Comparison of ENCODE assay signal across 8 cellular contexts in the genomic region with DNA sequence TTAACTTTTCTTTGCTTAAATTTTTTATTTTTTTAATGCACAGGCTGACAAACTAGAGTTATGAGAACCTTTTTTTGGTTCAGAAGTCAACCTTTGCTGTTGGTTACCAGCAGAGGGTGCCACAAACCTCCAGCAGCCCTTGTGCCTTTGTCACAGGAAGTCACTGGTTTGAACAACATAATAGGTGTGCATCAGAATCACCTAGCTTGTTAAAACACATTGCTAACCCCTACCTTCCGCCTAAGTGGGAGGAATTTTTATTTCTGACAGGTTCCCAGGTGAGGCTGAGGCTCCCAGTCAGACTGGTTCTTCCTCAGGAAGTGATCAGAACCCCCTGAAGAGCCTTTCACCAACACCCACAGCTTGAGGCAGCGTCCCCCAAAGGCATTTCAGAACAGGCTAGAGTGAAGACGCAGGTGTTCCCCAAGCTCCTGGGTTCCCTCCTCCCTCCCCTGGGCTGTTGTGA. TPM values are rescaled to one million over a fixed set of nuclear protein-coding genes. Genes with fewer than 3 reads are reported as not detected.
DNase-seq lines count a peak whose midpoint lies in the region; ATAC-seq and TF ChIP-seq lines count a peak whose summit lies in the region.

No MANE protein-coding gene starts in this region.

- peaks cover 22% of the 10 kb centered on the region for H3K4me1 Mint-ChIP-seq in MCF 10A (ENCODE audit: insufficient read depth, unreplicated experiment)
- peaks cover 16 to 18% of the 10 kb centered on the region in 2 donors for H3K4me1 Mint-ChIP-seq in immature natural killer cell

- no peak for ATAC-seq in HG03196 (IDR thresholded peaks at IDR 0.05; ENCODE audit: unreplicated experiment)

- no peaks in the 10 kb centered on the region for H3K9me3 Mint-ChIP-seq in MCF 10A (ENCODE audit: unreplicated experiment)
- H3K9me3 Mint-ChIP-seq in immature natural killer cell, result no peaks in the 10 kb centered on the region

- H3K27me3 Mint-ChIP-seq in MCF 10A (ENCODE audit: insufficient read depth, unreplicated experiment) (no peaks in the 10 kb centered on the region), immature natural killer cell (ENCODE audit: low read depth in 3 of 3) (peaks cover 0 to 4% (median 2%) of the 10 kb centered on the region in 3 donors)

- BruUV-seq in MCF 10A (replicated peaks; lab: Mats Ljungman, UMichigan), result no TSS peak

- H3K4me3 Mint-ChIP-seq in MCF 10A (ENCODE audit: unreplicated experiment), result no peak overlapping the region
- peak overlapping the region in 2 of 5 donors; percentile 13 to 50 for H3K4me3 Mint-ChIP-seq in immature natural killer cell

- intact Hi-C loops in MCF 10A (cut with micrococcal nuclease), result loop anchor here (1.0 to 5.0 kb wide), 4 partner anchors 23 to 76 kb away; partner anchors contain the start of gene SAMD8

- POLR2A ChIA-PET in MCF 10A (lab: Yijun Ruan, JAX), result interaction anchor here (0.6 to 13.6 kb wide), 13 partner anchors 9 to 107 kb away, joined by 3 to 315 read pairs (median 4); partner anchors contain the start of genes COMTD1, SAMD8 and VDAC2

- H3K27ac Mint-ChIP-seq in MCF 10A (ENCODE audit: low read depth, unreplicated experiment) (no peak overlapping the region), immature natural killer cell (peak overlapping the region; percentile 76 to 89 (median 84))

- peak; percentile 39 for DNase-seq in NK-92 treated with Interleukin-12 subunit alpha and Interleukin-12 subunit beta, amount 100 ng/mL, for 24 hours (lab: John Stamatoyannopoulos, UW)
- DNase-seq in NK-92 (lab: John Stamatoyannopoulos, UW; ENCODE audit: unreplicated experiment) (no peak), UCSD-AML1 (lab: John Stamatoyannopoulos, UW; ENCODE audit: unreplicated experiment) (peak; percentile 27), MCF 10A (ENCODE audit: unreplicated experiment) (peak; percentile 78), immature natural killer cell (peak; percentile 71 to 78 (median 75))
- DNase-seq in stimulated activated CD4-positive, alpha-beta T cell treated with anti-CD3 and anti-CD28 coated beads, Interleukin-4, amount 100 ng/mL, for 1 hour, result peak; percentile 54

- CTCF ChIA-PET in MCF 10A (lab: Yijun Ruan, JAX), result interaction anchor here (0.5 to 13.0 kb wide), 25 partner anchors 8 to 974 kb away, joined by 3 to 209 read pairs (median 4); partner anchors contain the start of genes COMTD1 and VDAC2

- H3K36me3 Mint-ChIP-seq in MCF 10A (ENCODE audit: insufficient read depth, unreplicated experiment), result no peaks in the 10 kb centered on the region
- no peaks in the 10 kb centered on the region for H3K36me3 Mint-ChIP-seq in immature natural killer cell

- TF ChIP-seq CTCF in LNCAP (IDR thresholded peaks at IDR 0.05), result peak; percentile 78
- peak; percentile 83 for TF ChIP-seq CTCF in MCF 10A (IDR thresholded peaks at IDR 0.05; ENCODE audit: unreplicated experiment)

RNA-seq across cellular contexts. Expression of gene VDAC2, which starts 22.6 kb away (rescaled TPM):
- total RNA-seq in MCF 10A (2022), result 303 and 310 TPM in 2 replicates
- polyA plus RNA-seq in immature natural killer cell, result 100 to 1,000 TPM; 126 to 191 (median 148) TPM

RNA-seq across cellular contexts. Expression of gene COMTD1, which starts 47.8 kb away (rescaled TPM):
- total RNA-seq in MCF 10A (2022), result 18.3 and 34.3 TPM in 2 replicates
- polyA plus RNA-seq in immature natural killer cell, result 10 to 100 TPM; 27.5 to 47.5 (median 42.8) TPM
